In the genomic region with DNA sequence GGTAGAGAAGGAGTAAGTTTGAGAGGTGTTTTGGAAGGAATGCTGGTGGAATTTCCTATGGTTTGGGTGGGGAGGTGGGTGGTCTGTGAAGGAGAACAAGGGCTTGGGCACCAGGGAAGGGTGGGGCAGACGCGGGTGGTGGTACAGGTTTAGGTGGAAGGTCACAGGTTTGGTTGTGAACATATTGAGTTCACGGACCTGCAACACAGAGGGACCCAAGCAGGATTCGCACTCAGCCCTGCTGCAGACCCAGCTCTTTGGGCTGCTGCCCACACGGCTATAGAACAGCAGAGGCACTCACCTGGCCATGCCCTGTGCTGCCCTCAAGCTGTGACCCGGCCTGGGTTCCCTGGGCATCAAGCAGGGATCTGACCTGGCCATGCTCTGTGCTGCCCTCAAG, we compare ENCODE assay signal across 24 cellular contexts. TPM values are rescaled to one million over a fixed set of nuclear protein-coding genes. Genes with fewer than 3 reads are reported as not detected.
"Had no signal": no experiment of that assay in that cellular context is flagged by ENCODE, and none has a peak within 500 bp of the region (broad histone marks: within the 10 kb centered on the region; RNA-seq: fewer than 3 reads in every experiment).

No MANE protein-coding gene starts in this region.

- ATAC-seq: foreskin keratinocyte; gastroesophageal sphincter; heart right ventricle; left lobe of liver; natural killer cell; psoas muscle; right cardiac atrium; stimulated activated naive CD8-positive, alpha-beta T cell treated with anti-CD3 and anti-CD28 coated beads, Interleukin-15, amount 100 ng/mL, for 72 hours had no signal

- H3K27ac ChIP-seq: cardiac muscle cell, dorsolateral prefrontal cortex, esophagus muscularis mucosa, foreskin keratinocyte, gastroesophageal sphincter, heart right ventricle, psoas muscle, skin epidermis, suprapubic skin, transverse colon had no signal

- H3K36me3 ChIP-seq: cardiac muscle cell, esophagus muscularis mucosa, gastroesophageal sphincter, heart right ventricle, suprapubic skin, transverse colon had no signal

- H3K4me1 ChIP-seq: esophagus muscularis mucosa, foreskin keratinocyte, gastroesophageal sphincter, psoas muscle, suprapubic skin, transverse colon had no signal

- H3K4me3 ChIP-seq: cardiac muscle cell, dorsolateral prefrontal cortex, esophagus muscularis mucosa, gastroesophageal sphincter, heart right ventricle, lung, psoas muscle, skin epidermis, suprapubic skin, transverse colon had no signal

- H3K4me3 Mint-ChIP-seq: memory B cell; natural killer cell; stimulated activated naive CD8-positive, alpha-beta T cell treated with anti-CD3 and anti-CD28 coated beads, Interleukin-15, amount 100 ng/mL, for 72 hours had no signal

- DNase-seq: effector CD4-positive, alpha-beta T cell; foreskin keratinocyte; heart right ventricle; natural killer cell; nucleus accumbens; psoas muscle; right cardiac atrium; stimulated activated CD4-positive, alpha-beta T cell treated with anti-CD3 and anti-CD28 coated beads, Interleukin-15, amount 100 ng/mL, for 24 hours; stimulated activated CD4-positive, alpha-beta T cell treated with anti-CD3 and anti-CD28 coated beads, Interleukin-4, amount 100 ng/mL, for 1 hour; stimulated activated CD8-positive, alpha-beta memory T cell treated with anti-CD3 and anti-CD28 coated beads, Interleukin-4, amount 100 ng/mL, for 48 hours; stimulated activated naive CD4-positive, alpha-beta T cell; stimulated activated naive CD8-positive, alpha-beta T cell treated with anti-CD3 and anti-CD28 coated beads, Interleukin-15, amount 100 ng/mL, for 72 hours; transverse colon had no signal

- H3K27me3 ChIP-seq: cardiac muscle cell, dorsolateral prefrontal cortex, esophagus muscularis mucosa, foreskin keratinocyte, heart right ventricle, suprapubic skin, transverse colon had no signal

- H3K27ac Mint-ChIP-seq: memory B cell; natural killer cell; stimulated activated naive CD8-positive, alpha-beta T cell treated with anti-CD3 and anti-CD28 coated beads, Interleukin-15, amount 100 ng/mL, for 72 hours had no signal

RNA-seq across cellular contexts. Expression of a gene that starts 33.5 kb away (rescaled TPM):
- total RNA-seq: foreskin keratinocyte had no signal
- polyA plus RNA-seq: fibroblast of lung, foreskin keratinocyte, keratinocyte had no signal
